Comparison of ENCODE assay signal across 22 cellular contexts in the genomic region with DNA sequence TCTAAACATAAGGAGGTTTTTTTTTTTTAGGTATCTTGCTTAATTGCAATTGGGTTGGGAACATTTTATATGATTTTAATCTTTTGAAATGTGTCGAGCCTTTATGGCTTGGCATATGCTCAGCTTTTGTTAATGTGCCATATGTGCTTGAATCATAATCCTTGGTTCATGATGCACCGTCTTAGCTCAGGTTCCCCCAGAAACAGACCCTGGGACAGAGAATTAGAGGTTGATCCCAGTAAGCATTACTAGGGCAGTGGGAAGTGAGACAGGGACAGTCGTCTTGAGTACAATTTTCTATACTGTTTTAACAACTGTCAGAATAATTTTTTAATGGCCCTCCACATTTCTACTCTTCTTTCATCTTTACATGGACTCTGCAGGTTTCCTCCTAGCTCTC.
"Had no signal": no experiment of that assay in that cellular context is flagged by ENCODE, and none has a peak within 500 bp of the region (broad histone marks: within the 10 kb centered on the region; RNA-seq: fewer than 3 reads in every experiment).

No MANE protein-coding gene starts in this region.

- H3K4me3 Mint-ChIP-seq: endodermal cell; immature natural killer cell; memory B cell; mesothelial cell of epicardium; natural killer cell; neural crest cell; stimulated activated memory B cell treated with anti-CD40 and anti-IgM and Interleukin-4, amounts not matched to agents 10 μg/mL and 1 μg/mL and 100 μg/mL, for 72 hours; stimulated activated naive CD8-positive, alpha-beta T cell treated with anti-CD3 and anti-CD28 coated beads, Interleukin-15, Interleukin-2, amounts not matched to agents 100 ng/mL and 50 ng/mL, for 24 hours had no signal

- H3K4me3 ChIP-seq: left lung, lower lobe of right lung, psoas muscle, right lobe of liver, tibial artery, upper lobe of left lung, uterus had no signal

- H3K4me1 ChIP-seq: foreskin keratinocyte, psoas muscle, right lobe of liver, tibial artery, uterus had no signal

- ATAC-seq: foreskin keratinocyte; left lung; lower lobe of right lung; natural killer cell; psoas muscle; right lobe of liver; stimulated activated memory B cell treated with anti-CD40 and anti-IgM and Interleukin-4, amounts not matched to agents 10 μg/mL and 1 μg/mL and 100 μg/mL, for 72 hours had no signal

- H3K4me1 Mint-ChIP-seq: immature natural killer cell; memory B cell; natural killer cell; neural crest cell; stimulated activated memory B cell treated with anti-CD40 and anti-IgM and Interleukin-4, amounts not matched to agents 10 μg/mL and 1 μg/mL and 100 μg/mL, for 72 hours had no signal

- DNase-seq: effector CD4-positive, alpha-beta T cell; endodermal cell; erythroblast; foreskin keratinocyte; immature natural killer cell; left lung; lower lobe of right lung; natural killer cell; occipital lobe; psoas muscle; retina; right lobe of liver; stimulated activated CD4-positive, alpha-beta T cell treated with anti-CD3 and anti-CD28 coated beads, Interleukin-4, amount 100 ng/mL, for 1 hour; stimulated activated CD8-positive, alpha-beta memory T cell treated with anti-CD3 and anti-CD28 coated beads, Interleukin-4, amount 100 ng/mL, for 48 hours; tibial artery; upper lobe of left lung; uterus had no signal

- H3K9me3 Mint-ChIP-seq: endodermal cell; immature natural killer cell; memory B cell; mesothelial cell of epicardium; natural killer cell; neural crest cell; stimulated activated memory B cell treated with anti-CD40 and anti-IgM and Interleukin-4, amounts not matched to agents 10 μg/mL and 1 μg/mL and 100 μg/mL, for 72 hours; stimulated activated naive CD8-positive, alpha-beta T cell treated with anti-CD3 and anti-CD28 coated beads, Interleukin-15, Interleukin-2, amounts not matched to agents 100 ng/mL and 50 ng/mL, for 24 hours had no signal

- H3K27me3 Mint-ChIP-seq: memory B cell; stimulated activated memory B cell treated with anti-CD40 and anti-IgM and Interleukin-4, amounts not matched to agents 10 μg/mL and 1 μg/mL and 100 μg/mL, for 72 hours; stimulated activated naive CD8-positive, alpha-beta T cell treated with anti-CD3 and anti-CD28 coated beads, Interleukin-15, Interleukin-2, amounts not matched to agents 100 ng/mL and 50 ng/mL, for 24 hours had no signal

- H3K36me3 Mint-ChIP-seq: natural killer cell had no signal

- H3K27me3 ChIP-seq: foreskin keratinocyte, left lung, right lobe of liver, tibial artery, upper lobe of left lung, uterus had no signal

- H3K36me3 ChIP-seq: right lobe of liver, uterus had no signal

- H3K9me3 ChIP-seq: left lung, lower lobe of right lung, psoas muscle, right lobe of liver, tibial artery, upper lobe of left lung, uterus had no signal

- H3K27ac Mint-ChIP-seq: endodermal cell; memory B cell; mesothelial cell of epicardium; natural killer cell; stimulated activated memory B cell treated with anti-CD40 and anti-IgM and Interleukin-4, amounts not matched to agents 10 μg/mL and 1 μg/mL and 100 μg/mL, for 72 hours; stimulated activated naive CD8-positive, alpha-beta T cell treated with anti-CD3 and anti-CD28 coated beads, Interleukin-15, Interleukin-2, amounts not matched to agents 100 ng/mL and 50 ng/mL, for 24 hours had no signal
